Comparison of ENCODE assay signal across 1 cellular context in the genomic region with DNA sequence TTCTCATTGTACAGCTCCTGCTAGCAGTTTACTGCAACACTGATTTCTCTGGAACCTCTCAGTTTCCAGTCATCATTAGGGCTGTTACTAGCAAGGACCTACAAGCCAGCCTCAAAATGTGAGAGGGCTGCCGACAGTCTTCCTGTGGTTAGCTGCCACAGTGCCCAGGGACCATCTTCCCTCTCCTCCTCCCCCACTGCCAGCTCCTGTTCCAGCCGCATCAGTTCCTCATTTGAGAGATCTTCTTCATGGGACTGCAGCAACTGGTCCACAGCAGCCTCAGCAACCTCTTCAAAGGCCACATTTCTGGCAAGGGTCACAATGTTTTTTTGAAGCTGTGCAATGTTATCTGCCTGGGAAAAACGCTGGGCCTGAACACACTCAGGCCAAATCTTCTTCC.
TF ChIP-seq lines count a peak whose summit lies in the region.

No MANE protein-coding gene starts in this region.

TF ChIP-seq in HepG2, 621 proteins besides CTCF, POLR2A, EP300 and RAD21:
- TF ChIP-seq, protein P1, sequence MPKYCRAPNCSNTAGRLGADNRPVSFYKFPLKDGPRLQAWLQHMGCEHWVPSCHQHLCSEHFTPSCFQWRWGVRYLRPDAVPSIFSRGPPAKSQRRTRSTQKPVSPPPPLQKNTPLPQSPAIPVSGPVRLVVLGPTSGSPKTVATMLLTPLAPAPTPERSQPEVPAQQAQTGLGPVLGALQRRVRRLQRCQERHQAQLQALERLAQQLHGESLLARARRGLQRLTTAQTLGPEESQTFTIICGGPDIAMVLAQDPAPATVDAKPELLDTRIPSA (CRISPR knock-in tag; IDR thresholded peaks at IDR 0.05; ENCODE audit: borderline replicate concordance), result no peak
- no peak for TF ChIP-seq PITX1 (CRISPR knock-in tag; IDR thresholded peaks at IDR 0.05)
- no peak for TF ChIP-seq ZNF850 (CRISPR knock-in tag; conservative IDR thresholded peaks at IDR 0.05)
- peak; percentile 30; the same call in 1 of the 2 replicates for TF ChIP-seq GFI1 (CRISPR knock-in tag; IDR thresholded peaks at IDR 0.05; ENCODE audit: borderline replicate concordance)
- TF ChIP-seq NFE2 (CRISPR knock-in tag; IDR thresholded peaks at IDR 0.05), result no peak
- no peak for TF ChIP-seq BORCS8-MEF2B (CRISPR knock-in tag; IDR thresholded peaks at IDR 0.05)
- 0 out of 2 replicates have a peak, but pooled peaks have one; percentile 30 for TF ChIP-seq NAIF1 (CRISPR knock-in tag; IDR thresholded peaks at IDR 0.05; ENCODE audit: borderline replicate concordance)
- peak; percentile 43; the same call in 1 of the 2 replicates for TF ChIP-seq ZC3H13 (CRISPR knock-in tag; IDR thresholded peaks at IDR 0.05)
